ENCODE assay signal across 26 cellular contexts in genomic region chr15:37480482-37480881, GRCh38.
"Had no signal": no experiment of that assay in that cellular context is flagged by ENCODE, and none has a peak within 500 bp of the region (broad histone marks: within the 10 kb centered on the region; RNA-seq: fewer than 3 reads in every experiment).

No MANE protein-coding gene starts in this region.

- H2AFZ ChIP-seq: parathyroid adenoma had no signal

- H3K4me1 ChIP-seq: left lung, lower lobe of right lung, parathyroid adenoma, right atrium auricular region, right lobe of liver, stomach, testis, thyroid gland, transverse colon, upper lobe of left lung, vagina had no signal

- H3K4me1 Mint-ChIP-seq: naive thymus-derived CD8-positive, alpha-beta T cell; nephron; neural crest cell; stimulated activated naive B cell treated with anti-CD40 and anti-IgM and Interleukin-4, amounts not matched to agents 10 μg/mL and 1 μg/mL and 100 μg/mL, for 72 hours had no signal

- H3K27me3 ChIP-seq: left lung, right atrium auricular region, right lobe of liver, stomach, testis, thyroid gland, transverse colon, upper lobe of left lung, vagina had no signal

- DNase-seq: hippocampal formation; left colon; left lung; lower lobe of right lung; mammary epithelial cell; mesenchymal stem cell; naive thymus-derived CD8-positive, alpha-beta T cell; nucleus accumbens; right lobe of liver; stimulated activated CD4-positive, alpha-beta T cell treated with anti-CD3 and anti-CD28 coated beads, Interleukin-12 subunit alpha, Interleukin-12 subunit beta, amount 100 ng/mL, for 4 hours; stimulated activated CD4-positive, alpha-beta T cell treated with anti-CD3 and anti-CD28 coated beads, Interleukin-15, amount 100 ng/mL, for 24 hours; stimulated activated CD4-positive, alpha-beta T cell treated with anti-CD3 and anti-CD28 coated beads, Interleukin-2, amount 100 ng/mL, for 24 hours; stimulated activated CD4-positive, alpha-beta T cell treated with anti-CD3 and anti-CD28 coated beads, Interleukin-4, amount 100 ng/mL, for 1 hour; stimulated activated naive B cell treated with anti-CD40 and anti-IgM and Interleukin-4, amounts not matched to agents 10 μg/mL and 1 μg/mL and 100 μg/mL, for 72 hours; stimulated activated naive CD8-positive, alpha-beta T cell treated with anti-CD3 and anti-CD28 coated beads, Interleukin-15, Interleukin-2, amounts not matched to agents 100 U/mL and 50 U/mL, for 24 hours; stomach; testis; thyroid gland; transverse colon; upper lobe of left lung had no signal

- H3K9ac ChIP-seq: parathyroid adenoma had no signal

- H3K27me3 Mint-ChIP-seq: stimulated activated naive B cell treated with anti-CD40 and anti-IgM and Interleukin-4, amounts not matched to agents 10 μg/mL and 1 μg/mL and 100 μg/mL, for 72 hours had no signal

- H3K9me3 ChIP-seq: lower lobe of right lung, right atrium auricular region, right lobe of liver, testis, thyroid gland, upper lobe of left lung, vagina had no signal

- H3K79me2 ChIP-seq: parathyroid adenoma had no signal

- FAIRE-seq: keratinocyte had no signal

- H3K27ac Mint-ChIP-seq: naive thymus-derived CD8-positive, alpha-beta T cell; nephron; stimulated activated naive B cell treated with anti-CD40 and anti-IgM and Interleukin-4, amounts not matched to agents 10 μg/mL and 1 μg/mL and 100 μg/mL, for 72 hours had no signal

- H3K27ac ChIP-seq: left lung, lower lobe of right lung, parathyroid adenoma, right atrium auricular region, right lobe of liver, stomach, testis, thyroid gland, transverse colon, upper lobe of left lung, vagina had no signal

- H3K36me3 Mint-ChIP-seq: naive thymus-derived CD8-positive, alpha-beta T cell; stimulated activated naive B cell treated with anti-CD40 and anti-IgM and Interleukin-4, amounts not matched to agents 10 μg/mL and 1 μg/mL and 100 μg/mL, for 72 hours had no signal

- H3K4me3 ChIP-seq: left lung, lower lobe of right lung, right atrium auricular region, right lobe of liver, stomach, testis, thyroid gland, transverse colon, upper lobe of left lung, vagina had no signal

- H3K36me3 ChIP-seq: left lung, lower lobe of right lung, right atrium auricular region, right lobe of liver, stomach, thyroid gland, transverse colon, upper lobe of left lung, vagina had no signal

- H3K4me3 Mint-ChIP-seq: naive thymus-derived CD8-positive, alpha-beta T cell; nephron; neural crest cell; stimulated activated naive B cell treated with anti-CD40 and anti-IgM and Interleukin-4, amounts not matched to agents 10 μg/mL and 1 μg/mL and 100 μg/mL, for 72 hours had no signal
